8 cellular contexts compared by ENCODE assay signal in the genomic region with DNA sequence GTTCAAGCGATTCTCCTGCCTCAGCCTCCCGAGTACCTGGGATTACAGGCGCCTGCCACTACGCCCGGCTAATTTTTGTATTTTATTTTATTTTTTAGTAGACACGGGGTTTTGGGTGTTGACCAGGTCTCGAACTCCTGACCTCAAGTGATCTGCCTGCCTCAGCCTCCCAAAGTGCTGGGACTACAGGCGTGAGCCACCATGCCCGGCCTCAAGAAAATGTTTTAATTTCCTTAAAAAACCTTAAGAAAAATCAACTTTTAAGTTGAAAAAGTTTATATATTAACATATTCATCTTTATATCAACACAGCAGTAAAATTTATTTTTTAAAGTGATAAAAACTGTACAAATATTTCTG. TPM values are rescaled to one million over a fixed set of nuclear protein-coding genes. Genes with fewer than 3 reads are reported as not detected.
A peak's percentile ranks its signal among the peaks of the same experiment; 100 is the strongest.
DNase-seq lines count a peak whose midpoint lies in the region; ATAC-seq and TF ChIP-seq lines count a peak whose summit lies in the region.
"Not testable (repeated sequence)": the region's sequence is repeated elsewhere in the genome, so short reads cannot be mapped to it uniquely, and the experiment has no call there.

No MANE protein-coding gene starts in this region.

- intact Hi-C loops in HCT116 (cut with micrococcal nuclease), result loop anchor here (1.0 kb wide), 1 partner anchor 85 kb away; a partner anchor contains a TSS
- intact Hi-C loops in activated T-helper 1 cell treated with anti-CD3 and anti-CD28 coated beads, Interleukin-12 subunit alpha, Interleukin-12 subunit beta, Interleukin-2, Interleukin-4 antibody, amounts not matched to agents 30 ng/mL and 10 ng/mL and 1 ng/mL, durations not matched to agents 14 hours and 24 hours and 36 hours (cut with micrococcal nuclease), result loop anchor here (1.0 to 5.0 kb wide), 9 partner anchors 85 to 657 kb away; a partner anchor contains a TSS

- H3K4me3 ChIP-seq in AG04450 (ENCODE audit: low read depth, low read length) (peak overlapping the region; percentile 34), HCT116 (replicated peaks in 1 of 2; ENCODE audit: low read depth in 1 of 2, low read length in 2 of 2) (peak overlapping the region; percentile 22 to 99; a peak in 3 of 4 replicates), Peyer's patch (peak overlapping the region; percentile 1 to 97 (median 89)), coronary artery (peak overlapping the region; percentile 98), iPS-15b (ENCODE audit: low read depth, low read length) (peak overlapping the region; percentile 43)

- POLR2A ChIA-PET in AG04450 (lab: Yijun Ruan, JAX), result interaction anchor here (0.6 kb wide), 1 partner anchor 14 kb away, joined by 3 read pairs; no protein-coding TSS in a partner anchor
- POLR2A ChIA-PET in HCT116 (lab: Charles Lee), result not testable (repeated sequence)

- H3K36me3 ChIP-seq in HCT116 (ENCODE audit: control insufficient read depth in 1 of 2, insufficient read depth in 2 of 2, low read length in 2 of 2), result peaks cover 0 to 12% of the 10 kb centered on the region in 2 experiments; a peak in 1 of 4 replicates
- H3K36me3 ChIP-seq in Peyer's patch, result not testable (repeated sequence)
- peaks cover 11% of the 10 kb centered on the region for H3K36me3 ChIP-seq in iPS-15b (ENCODE audit: control insufficient read depth, insufficient read depth, low read length)

- peak overlapping the region; percentile 94 for H3K4me2 ChIP-seq in HCT116 (ENCODE audit: low read length)

- not testable (repeated sequence) for TF ChIP-seq RAD21 in HCT116 (IDR thresholded peaks at IDR 0.05; ENCODE audit: low read depth)

- not testable (repeated sequence) for H3K9me3 Mint-ChIP-seq in activated T-helper 1 cell treated with anti-CD3 and anti-CD28 coated beads, Interleukin-12 subunit alpha, Interleukin-12 subunit beta, Interleukin-2, Interleukin-4 antibody, amounts not matched to agents 30 ng/mL and 10 ng/mL and 1 ng/mL, durations not matched to agents 14 hours and 24 hours and 36 hours; nephron progenitor cell; stimulated activated naive CD8-positive, alpha-beta T cell treated with anti-CD3 and anti-CD28 coated beads, Interleukin-15, Interleukin-2, amounts not matched to agents 100 ng/mL and 50 ng/mL, for 24 hours

- not testable (repeated sequence) for H2AFZ ChIP-seq in HCT116 (ENCODE audit: low read depth, low read length, poor library complexity, severe bottlenecking)

- RAD21 ChIA-PET in HCT116 (lab: Charles Lee; ENCODE audit: low non-redundant PET in 1 of 2, low total read pairs in 2 of 2, uncharacterized antibody in 2 of 2, unreplicated experiment in 2 of 2), result not testable (repeated sequence)

- not testable (repeated sequence) for TF ChIP-seq CTCF in AG04450 (IDR thresholded peaks at IDR 0.05; ENCODE audit: low read depth, low read length); HCT116 (IDR thresholded peaks at IDR 0.05 in 2 of 3, conservative IDR thresholded peaks at IDR 0.05 in 1 of 3; ENCODE audit: borderline replicate concordance in 1 of 3, insufficient read depth in 1 of 3, low read depth in 2 of 3, low read length in 2 of 3); Peyer's patch (IDR thresholded peaks at IDR 0.05); coronary artery (IDR thresholded peaks at IDR 0.05); nephron progenitor cell (IDR thresholded peaks at IDR 0.05)

- not testable (repeated sequence) for H3K4me1 ChIP-seq in HCT116 (ENCODE audit: control insufficient read depth in 1 of 2, insufficient read depth in 2 of 2, low read length in 2 of 2); Peyer's patch; iPS-15b (ENCODE audit: control insufficient read depth, insufficient read depth, low read length)

- not testable (repeated sequence) for H3K27me3 ChIP-seq in AG04450 (ENCODE audit: control insufficient read depth, insufficient read depth, low read length); HCT116 (ENCODE audit: insufficient read depth, low read length); Peyer's patch; iPS-15b (ENCODE audit: control insufficient read depth, insufficient read depth, low read length)

- H3K27ac Mint-ChIP-seq in activated T-helper 1 cell treated with anti-CD3 and anti-CD28 coated beads, Interleukin-12 subunit alpha, Interleukin-12 subunit beta, Interleukin-2, Interleukin-4 antibody, amounts not matched to agents 30 ng/mL and 10 ng/mL and 1 ng/mL, durations not matched to agents 14 hours and 24 hours and 36 hours; nephron progenitor cell; stimulated activated naive CD8-positive, alpha-beta T cell treated with anti-CD3 and anti-CD28 coated beads, Interleukin-15, Interleukin-2, amounts not matched to agents 100 ng/mL and 50 ng/mL, for 24 hours: not testable (repeated sequence)

- CTCF ChIA-PET in AG04450 (lab: Charles Lee); HCT116 (lab: Charles Lee): not testable (repeated sequence)

- H3K9ac ChIP-seq in HCT116 (ENCODE audit: low read length), result 0 out of 2 replicates have a peak overlapping the region, but pooled peaks have one; percentile 23
- H3K9ac ChIP-seq in iPS-15b (ENCODE audit: low read depth, low read length), result not testable (repeated sequence)

- not testable (repeated sequence) for H3K36me3 Mint-ChIP-seq in activated T-helper 1 cell treated with anti-CD3 and anti-CD28 coated beads, Interleukin-12 subunit alpha, Interleukin-12 subunit beta, Interleukin-2, Interleukin-4 antibody, amounts not matched to agents 30 ng/mL and 10 ng/mL and 1 ng/mL, durations not matched to agents 14 hours and 24 hours and 36 hours (ENCODE audit: low read depth); nephron progenitor cell (ENCODE audit: low read depth)
- H3K36me3 Mint-ChIP-seq in stimulated activated naive CD8-positive, alpha-beta T cell treated with anti-CD3 and anti-CD28 coated beads, Interleukin-15, Interleukin-2, amounts not matched to agents 100 ng/mL and 50 ng/mL, for 24 hours (ENCODE audit: low read depth), result peaks cover 12% of the 10 kb centered on the region

- ATAC-seq in HCT116, result not testable (repeated sequence)

- peak overlapping the region; percentile 99 for H3K4me3 Mint-ChIP-seq in activated T-helper 1 cell treated with anti-CD3 and anti-CD28 coated beads, Interleukin-12 subunit alpha, Interleukin-12 subunit beta, Interleukin-2, Interleukin-4 antibody, amounts not matched to agents 30 ng/mL and 10 ng/mL and 1 ng/mL, durations not matched to agents 14 hours and 24 hours and 36 hours
- peak overlapping the region; percentile 97 for H3K4me3 Mint-ChIP-seq in nephron progenitor cell
- H3K4me3 Mint-ChIP-seq in stimulated activated naive CD8-positive, alpha-beta T cell treated with anti-CD3 and anti-CD28 coated beads, Interleukin-15, Interleukin-2, amounts not matched to agents 100 ng/mL and 50 ng/mL, for 24 hours, result peak overlapping the region; percentile 92

- not testable (repeated sequence) for TF ChIP-seq POLR2A in HCT116 (IDR thresholded peaks at IDR 0.05; ENCODE audit: borderline replicate concordance, extremely low read depth, insufficient read depth, insufficient read length); Peyer's patch (IDR thresholded peaks at IDR 0.05)

- H3K79me2 ChIP-seq in HCT116 (ENCODE audit: insufficient read depth, low read length), result peaks cover 26% of the 10 kb centered on the region

- BruUV-seq in HCT116 (replicated peaks; lab: Mats Ljungman, UMichigan), result not testable (repeated sequence)

- not testable (repeated sequence) for DNase-seq in AG04450 (ENCODE audit: low read depth, low spot score); HCT116 (ENCODE audit: low read depth, low spot score); Peyer's patch; activated T-helper 1 cell treated with anti-CD3 and anti-CD28 coated beads, Interleukin-12 subunit alpha, Interleukin-12 subunit beta, Interleukin-2, Interleukin-4 antibody, amounts not matched to agents 30 ng/mL and 10 ng/mL and 1 ng/mL, durations not matched to agents 14 hours and 24 hours and 36 hours (ENCODE audit: low spot score); coronary artery (ENCODE audit: low spot score); nephron progenitor cell

- H3K9me3 ChIP-seq in AG04450 (ENCODE audit: control insufficient read depth, insufficient read depth, low read length); HCT116 (ENCODE audit: control insufficient read depth in 1 of 2, insufficient read depth in 1 of 2, low read depth in 1 of 2, low read length in 2 of 2); Peyer's patch; iPS-15b (ENCODE audit: control insufficient read depth, insufficient read depth, low read length): not testable (repeated sequence)

- not testable (repeated sequence) for H3K9me2 ChIP-seq in HCT116 (ENCODE audit: insufficient read depth)

- not testable (repeated sequence) for H4K20me1 ChIP-seq in HCT116 (ENCODE audit: insufficient read depth)

- H3K27ac ChIP-seq in AG04450 (ENCODE audit: low read depth, low read length); coronary artery: not testable (repeated sequence)
- H3K27ac ChIP-seq in HCT116 (ENCODE audit: low read depth, low read length) (peak overlapping the region; percentile 42; the same call in 1 of the 2 replicates), Peyer's patch (peak overlapping the region in 2 of 4 donors; percentile 28 to 34)

- H3K27me3 Mint-ChIP-seq in activated T-helper 1 cell treated with anti-CD3 and anti-CD28 coated beads, Interleukin-12 subunit alpha, Interleukin-12 subunit beta, Interleukin-2, Interleukin-4 antibody, amounts not matched to agents 30 ng/mL and 10 ng/mL and 1 ng/mL, durations not matched to agents 14 hours and 24 hours and 36 hours (ENCODE audit: insufficient read depth); stimulated activated naive CD8-positive, alpha-beta T cell treated with anti-CD3 and anti-CD28 coated beads, Interleukin-15, Interleukin-2, amounts not matched to agents 100 ng/mL and 50 ng/mL, for 24 hours: not testable (repeated sequence)
- H3K27me3 Mint-ChIP-seq in nephron progenitor cell (ENCODE audit: low read depth, poor library complexity), result peaks cover 30% of the 10 kb centered on the region

- peaks cover 11% of the 10 kb centered on the region for H3K4me1 Mint-ChIP-seq in activated T-helper 1 cell treated with anti-CD3 and anti-CD28 coated beads, Interleukin-12 subunit alpha, Interleukin-12 subunit beta, Interleukin-2, Interleukin-4 antibody, amounts not matched to agents 30 ng/mL and 10 ng/mL and 1 ng/mL, durations not matched to agents 14 hours and 24 hours and 36 hours (ENCODE audit: low read depth)
- peaks cover 35% of the 10 kb centered on the region for H3K4me1 Mint-ChIP-seq in nephron progenitor cell
- H3K4me1 Mint-ChIP-seq in stimulated activated naive CD8-positive, alpha-beta T cell treated with anti-CD3 and anti-CD28 coated beads, Interleukin-15, Interleukin-2, amounts not matched to agents 100 ng/mL and 50 ng/mL, for 24 hours (ENCODE audit: low read depth), result peaks cover 34% of the 10 kb centered on the region

RNA-seq across cellular contexts. Expression of a gene that starts 0.5 kb away (rescaled TPM):
- 3.3 and 3.6 TPM in 2 replicates for polyA plus RNA-seq in AG04450 (2011; rRNA removed)
- 3.6 and 4.4 TPM in 2 replicates for polyA minus RNA-seq in AG04450 (2011; rRNA and poly(A)+ RNA removed)
- total RNA-seq in HCT116 (2021; ENCODE audit: unreplicated experiment) (22.1 TPM), Peyer's patch (1 to 10 TPM in 3 of 4 donors, under 1 TPM in 1; 0.88 to 8.9 (median 5.8) TPM)
- 8.8 and 8.9 TPM in 2 replicates for polyA plus RNA-seq in HCT116 (2012)
- 31.0 and 33.1 TPM in 2 replicates for total RNA-seq in activated T-helper 1 cell treated with anti-CD3 and anti-CD28 coated beads, Interleukin-12 subunit alpha, Interleukin-12 subunit beta, Interleukin-2, Interleukin-4 antibody, amounts not matched to agents 30 ng/mL and 10 ng/mL and 1 ng/mL, durations not matched to agents 14 hours and 24 hours and 36 hours

RNA-seq across cellular contexts. Expression of a gene that starts 7.8 kb away (rescaled TPM):
- not detected in 2 replicates for polyA plus RNA-seq in AG04450 (2011; rRNA removed)
- polyA minus RNA-seq in AG04450 (2011; rRNA and poly(A)+ RNA removed), result not detected in 2 replicates
- total RNA-seq in HCT116 (2021; ENCODE audit: unreplicated experiment) (not detected), Peyer's patch (1 to 10 TPM; 1.4 to 2.5 (median 1.8) TPM)
- polyA plus RNA-seq in HCT116 (2012), result not detected in 2 replicates
- not detected in 2 replicates for total RNA-seq in activated T-helper 1 cell treated with anti-CD3 and anti-CD28 coated beads, Interleukin-12 subunit alpha, Interleukin-12 subunit beta, Interleukin-2, Interleukin-4 antibody, amounts not matched to agents 30 ng/mL and 10 ng/mL and 1 ng/mL, durations not matched to agents 14 hours and 24 hours and 36 hours

RNA-seq across cellular contexts. Expression of a gene that starts 46.3 kb away (rescaled TPM):
- polyA plus RNA-seq in AG04450 (2011; rRNA removed), result not detected in 2 replicates
- polyA minus RNA-seq in AG04450 (2011; rRNA and poly(A)+ RNA removed), result not detected in 2 replicates
- total RNA-seq in HCT116 (2021; ENCODE audit: unreplicated experiment) (18.1 TPM), Peyer's patch (not detected)
- not detected in 2 replicates for polyA plus RNA-seq in HCT116 (2012)
- total RNA-seq in activated T-helper 1 cell treated with anti-CD3 and anti-CD28 coated beads, Interleukin-12 subunit alpha, Interleukin-12 subunit beta, Interleukin-2, Interleukin-4 antibody, amounts not matched to agents 30 ng/mL and 10 ng/mL and 1 ng/mL, durations not matched to agents 14 hours and 24 hours and 36 hours, result not detected in 2 replicates

RNA-seq across cellular contexts. Expression of a gene that starts 55.0 kb away (rescaled TPM):
- not detected in 2 replicates for polyA plus RNA-seq in AG04450 (2011; rRNA removed)
- not detected in 2 replicates for polyA minus RNA-seq in AG04450 (2011; rRNA and poly(A)+ RNA removed)
- not detected for total RNA-seq in HCT116 (2021; ENCODE audit: unreplicated experiment)
- polyA plus RNA-seq in HCT116 (2012), result not detected in 2 replicates
- total RNA-seq in Peyer's patch, result not detected
- not detected in 2 replicates for total RNA-seq in activated T-helper 1 cell treated with anti-CD3 and anti-CD28 coated beads, Interleukin-12 subunit alpha, Interleukin-12 subunit beta, Interleukin-2, Interleukin-4 antibody, amounts not matched to agents 30 ng/mL and 10 ng/mL and 1 ng/mL, durations not matched to agents 14 hours and 24 hours and 36 hours

Comparison
In these comparisons a context has a peak if more than half of its experiments do, and no peak if none do; other contexts are left out.
1. H3K4me3 ChIP-seq: peak in every context shown above with its lines; median percentile 98 in coronary artery; 89 in Peyer's patch; 60 in HCT116; 43 in iPS-15b; 34 in AG04450.
2. RNA of a gene that starts 46.3 kb away (total RNA-seq): 18.1 TPM in HCT116 (single experiment); not detected in Peyer's patch and not detected in activated T-helper 1 cell treated with anti-CD3 and anti-CD28 coated beads, Interleukin-12 subunit alpha, Interleukin-12 subunit beta, Interleukin-2, Interleukin-4 antibody, amounts not matched to agents 30 ng/mL and 10 ng/mL and 1 ng/mL, durations not matched to agents 14 hours and 24 hours and 36 hours; every median in the first group is over 10 times any median in the second.
3. Peak in every context shown above with its lines, with median percentiles within 50 percentile points of each other: H3K4me3 Mint-ChIP-seq.